12 cellular contexts compared by ENCODE assay signal in genomic region chr4:104752337-104752736, GRCh38.
DNase-seq lines count a peak whose midpoint lies in the region; ATAC-seq and TF ChIP-seq lines count a peak whose summit lies in the region.
"Had no signal": no experiment of that assay in that cellular context is flagged by ENCODE, and none has a peak within 500 bp of the region (broad histone marks: within the 10 kb centered on the region; RNA-seq: fewer than 3 reads in every experiment).

No MANE protein-coding gene starts in this region.

- H3K4me1 Mint-ChIP-seq in osteocyte (ENCODE audit: unreplicated experiment): no peaks in the 10 kb centered on the region

- H3K27me3 Mint-ChIP-seq in osteocyte (ENCODE audit: unreplicated experiment): peaks cover 2% of the 10 kb centered on the region

- H3K4me3 Mint-ChIP-seq in osteocyte (ENCODE audit: unreplicated experiment): no peak overlapping the region

- peaks cover 8% of the 10 kb centered on the region for H3K9me3 Mint-ChIP-seq in osteocyte (ENCODE audit: unreplicated experiment)

- ATAC-seq in GM19372 (IDR thresholded peaks at IDR 0.05; ENCODE audit: low read depth, unreplicated experiment): peak; percentile 72
- ATAC-seq in HG02852 (IDR thresholded peaks at IDR 0.05; ENCODE audit: unreplicated experiment): peak; percentile 67
- peak; percentile 86 for ATAC-seq in HG03571 (IDR thresholded peaks at IDR 0.05; ENCODE audit: unreplicated experiment)

- peak; percentile 73 for DNase-seq in GM06990 (ENCODE audit: extremely low read depth, insufficient read length)
- no peak for DNase-seq in GM19238 (ENCODE audit: insufficient read length, low spot score)
- DNase-seq in COLO829 (ENCODE audit: low spot score): no peak
- no peak for DNase-seq in NCI-H82 (lab: John Stamatoyannopoulos, UW)
- no peak for DNase-seq in osteocyte (ENCODE audit: extremely low spot score, unreplicated experiment)
- DNase-seq: activated CD4-positive, CD25-positive, alpha-beta regulatory T cell; activated gamma-delta T cell treated with Interleukin-2 at 50 U/mL for 16 hours; NCI-H146; stimulated activated CD4-positive, alpha-beta T cell treated with anti-CD3 and anti-CD28 coated beads, Interleukin-4, amount 100 ng/mL, for 1 hour had no signal

- TF ChIP-seq CTCF in GM06990 (IDR thresholded peaks at IDR 0.05; ENCODE audit: insufficient read depth, low read length, poor library complexity, severe bottlenecking) (no peak), osteocyte (IDR thresholded peaks at IDR 0.05) (no peak)

- no peak overlapping the region for H3K27ac Mint-ChIP-seq in osteocyte (ENCODE audit: unreplicated experiment)

- no peaks in the 10 kb centered on the region for H3K36me3 Mint-ChIP-seq in osteocyte (ENCODE audit: unreplicated experiment)

- no peaks in the 10 kb centered on the region for H3K27me3 ChIP-seq in GM06990 (replicated peaks; ENCODE audit: control insufficient read depth, insufficient read depth, low read length)

- H3K36me3 ChIP-seq in GM06990 (ENCODE audit: control insufficient read depth, insufficient read depth, low read length): no peaks in the 10 kb centered on the region

- H3K4me3 ChIP-seq in GM06990 (replicated peaks; ENCODE audit: low read depth, low read length): no peak overlapping the region
